1 cellular context compared by ENCODE assay signal in the genomic region with DNA sequence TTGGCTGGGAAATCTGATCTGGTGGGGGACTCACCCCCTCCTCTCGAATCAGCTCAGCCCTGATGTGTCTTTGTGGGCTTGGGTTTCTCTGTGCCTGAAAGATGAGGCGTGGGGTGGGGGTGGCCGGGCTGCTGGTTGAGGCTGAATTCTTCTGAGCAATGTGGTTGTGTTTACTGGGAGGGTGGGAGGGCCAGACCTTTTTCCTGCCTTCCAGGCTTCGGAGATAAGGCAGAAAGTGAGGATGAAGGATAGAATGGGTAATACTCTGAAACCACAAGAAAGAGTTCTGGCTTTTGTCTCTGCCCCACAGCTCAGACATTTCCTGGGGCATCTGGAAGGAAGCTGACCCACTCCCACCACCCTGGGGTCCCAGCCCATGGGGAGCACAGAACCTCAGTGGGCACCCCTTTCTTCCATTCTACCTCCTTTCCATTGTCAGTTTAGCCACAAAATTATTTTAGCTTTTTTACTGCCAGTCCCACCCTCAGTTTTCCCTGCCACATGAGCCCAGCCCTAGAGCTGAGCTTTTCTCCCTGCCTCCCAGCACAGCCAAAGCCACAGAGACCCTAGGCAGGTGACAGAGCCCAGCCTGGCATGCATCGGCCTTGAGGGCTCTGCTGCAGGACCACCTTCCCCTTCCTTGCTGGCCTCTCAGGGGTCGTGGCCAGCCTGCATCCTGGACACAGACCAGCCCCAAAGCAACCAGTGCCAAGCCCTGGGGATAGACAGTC.
TF ChIP-seq lines count a peak whose summit lies in the region.

No MANE protein-coding gene starts in this region.

TF ChIP-seq in K562, 482 proteins besides CTCF, POLR2A, EP300 and RAD21 (continued from another document and continues in another):
- TF ChIP-seq, protein P1, sequence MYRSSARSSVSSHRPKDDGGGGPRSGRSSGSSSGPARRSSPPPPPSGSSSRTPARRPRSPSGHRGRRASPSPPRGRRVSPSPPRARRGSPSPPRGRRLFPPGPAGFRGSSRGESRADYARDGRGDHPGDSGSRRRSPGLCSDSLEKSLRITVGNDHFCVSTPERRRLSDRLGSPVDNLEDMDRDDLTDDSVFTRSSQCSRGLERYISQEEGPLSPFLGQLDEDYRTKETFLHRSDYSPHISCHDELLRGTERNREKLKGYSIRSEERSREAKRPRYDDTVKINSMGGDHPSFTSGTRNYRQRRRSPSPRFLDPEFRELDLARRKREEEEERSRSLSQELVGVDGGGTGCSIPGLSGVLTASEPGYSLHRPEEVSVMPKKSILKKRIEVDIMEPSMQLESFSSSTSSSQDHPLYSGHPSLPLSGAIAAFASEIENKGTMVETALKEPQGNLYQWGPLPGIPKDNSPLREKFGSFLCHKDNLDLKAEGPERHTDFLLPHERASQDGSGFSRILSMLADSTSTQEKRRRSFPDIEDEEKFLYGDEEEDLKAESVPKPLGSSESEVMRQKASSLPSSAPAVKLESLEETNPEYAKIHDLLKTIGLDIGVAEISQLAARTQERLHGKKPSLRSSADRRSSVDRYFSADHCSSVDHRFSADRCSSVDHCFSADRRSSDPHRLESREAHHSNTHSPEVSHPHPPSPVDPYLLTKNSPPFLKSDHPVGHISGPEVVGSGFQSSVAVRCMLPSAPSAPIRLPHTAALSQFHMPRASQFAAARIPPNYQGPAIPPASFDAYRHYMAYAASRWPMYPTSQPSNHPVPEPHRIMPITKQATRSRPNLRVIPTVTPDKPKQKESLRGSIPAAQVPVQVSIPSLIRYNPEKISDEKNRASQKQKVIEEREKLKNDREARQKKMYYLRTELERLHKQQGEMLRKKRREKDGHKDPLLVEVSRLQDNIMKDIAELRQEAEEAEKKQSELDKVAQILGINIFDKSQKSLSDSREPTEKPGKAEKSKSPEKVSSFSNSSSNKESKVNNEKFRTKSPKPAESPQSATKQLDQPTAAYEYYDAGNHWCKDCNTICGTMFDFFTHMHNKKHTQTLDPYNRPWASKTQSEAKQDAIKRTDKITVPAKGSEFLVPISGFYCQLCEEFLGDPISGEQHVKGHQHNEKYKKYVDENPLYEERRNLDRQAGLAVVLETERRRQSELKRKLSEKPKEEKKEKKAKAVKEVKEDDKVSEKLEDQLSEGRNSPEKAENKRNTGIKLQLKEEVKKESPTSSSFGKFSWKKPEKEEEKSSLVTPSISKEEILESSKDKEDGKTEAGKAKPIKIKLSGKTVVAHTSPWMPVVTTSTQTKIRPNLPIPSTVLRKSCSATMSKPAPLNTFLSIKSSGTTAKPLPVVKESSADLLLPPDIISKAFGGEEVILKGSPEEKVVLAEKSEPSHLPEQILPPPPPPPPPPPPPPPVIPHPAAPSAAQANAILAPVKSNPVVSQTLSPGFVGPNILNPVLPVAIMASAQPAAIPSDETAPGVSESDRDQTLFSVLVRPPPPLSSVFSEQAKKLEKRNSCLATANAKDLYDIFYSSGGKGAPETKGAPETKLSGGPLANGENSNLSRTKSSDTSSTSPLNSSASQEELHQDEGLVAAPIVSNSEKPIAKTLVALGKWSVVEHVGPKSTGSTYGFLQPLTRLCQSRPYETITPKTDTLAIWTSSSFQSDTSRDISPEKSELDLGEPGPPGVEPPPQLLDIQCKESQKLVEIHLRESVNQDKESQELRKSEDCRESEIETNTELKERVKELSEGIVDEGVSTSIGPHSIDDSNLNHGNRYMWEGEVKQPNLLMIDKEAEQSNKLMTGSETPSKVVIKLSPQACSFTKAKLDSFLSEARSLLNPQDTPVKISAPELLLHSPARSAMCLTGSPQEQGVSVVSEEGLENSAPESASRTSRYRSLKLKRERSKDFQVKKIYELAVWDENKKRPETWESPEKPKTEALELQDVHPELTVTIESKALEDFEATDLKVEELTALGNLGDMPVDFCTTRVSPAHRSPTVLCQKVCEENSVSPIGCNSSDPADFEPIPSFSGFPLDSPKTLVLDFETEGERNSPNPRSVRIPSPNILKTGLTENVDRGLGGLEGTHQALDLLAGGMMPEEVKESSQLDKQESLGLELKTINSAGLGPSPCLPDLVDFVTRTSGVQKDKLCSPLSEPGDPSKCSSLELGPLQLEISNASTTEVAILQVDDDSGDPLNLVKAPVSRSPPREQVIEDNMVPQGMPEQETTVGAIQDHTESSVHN (IDR thresholded peaks at IDR 0.05; ENCODE audit: borderline replicate concordance in 1 of 2, low read depth in 1 of 2) = no peak
- no peak for TF ChIP-seq ZNF121 (CRISPR knock-in tag; conservative IDR thresholded peaks at IDR 0.05)
- TF ChIP-seq ZNF239 (CRISPR knock-in tag; IDR thresholded peaks at IDR 0.05) = no peak
- no peak for TF ChIP-seq ADNP (tag; IDR thresholded peaks at IDR 0.05)
- TF ChIP-seq CBFA2T2 (conservative IDR thresholded peaks at IDR 0.05) = peak; percentile 40
- 0 out of 2 replicates have a peak, but pooled peaks have one; percentile 31 for TF ChIP-seq NCOR1 (IDR thresholded peaks at IDR 0.05)
- 0 out of 2 replicates have a peak, but pooled peaks have one; percentile 16 for TF ChIP-seq LEF1 (IDR thresholded peaks at IDR 0.05)
- TF ChIP-seq, protein P2, sequence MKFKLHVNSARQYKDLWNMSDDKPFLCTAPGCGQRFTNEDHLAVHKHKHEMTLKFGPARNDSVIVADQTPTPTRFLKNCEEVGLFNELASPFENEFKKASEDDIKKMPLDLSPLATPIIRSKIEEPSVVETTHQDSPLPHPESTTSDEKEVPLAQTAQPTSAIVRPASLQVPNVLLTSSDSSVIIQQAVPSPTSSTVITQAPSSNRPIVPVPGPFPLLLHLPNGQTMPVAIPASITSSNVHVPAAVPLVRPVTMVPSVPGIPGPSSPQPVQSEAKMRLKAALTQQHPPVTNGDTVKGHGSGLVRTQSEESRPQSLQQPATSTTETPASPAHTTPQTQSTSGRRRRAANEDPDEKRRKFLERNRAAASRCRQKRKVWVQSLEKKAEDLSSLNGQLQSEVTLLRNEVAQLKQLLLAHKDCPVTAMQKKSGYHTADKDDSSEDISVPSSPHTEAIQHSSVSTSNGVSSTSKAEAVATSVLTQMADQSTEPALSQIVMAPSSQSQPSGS (CRISPR knock-in tag; IDR thresholded peaks at IDR 0.05) = no peak
- TF ChIP-seq ZNF507 (tag; conservative IDR thresholded peaks at IDR 0.05) = no peak
- TF ChIP-seq FUS (optimal IDR thresholded peaks at IDR 0.05; ENCODE audit: low read depth, low read length) = no peak
- TF ChIP-seq, protein P3, sequence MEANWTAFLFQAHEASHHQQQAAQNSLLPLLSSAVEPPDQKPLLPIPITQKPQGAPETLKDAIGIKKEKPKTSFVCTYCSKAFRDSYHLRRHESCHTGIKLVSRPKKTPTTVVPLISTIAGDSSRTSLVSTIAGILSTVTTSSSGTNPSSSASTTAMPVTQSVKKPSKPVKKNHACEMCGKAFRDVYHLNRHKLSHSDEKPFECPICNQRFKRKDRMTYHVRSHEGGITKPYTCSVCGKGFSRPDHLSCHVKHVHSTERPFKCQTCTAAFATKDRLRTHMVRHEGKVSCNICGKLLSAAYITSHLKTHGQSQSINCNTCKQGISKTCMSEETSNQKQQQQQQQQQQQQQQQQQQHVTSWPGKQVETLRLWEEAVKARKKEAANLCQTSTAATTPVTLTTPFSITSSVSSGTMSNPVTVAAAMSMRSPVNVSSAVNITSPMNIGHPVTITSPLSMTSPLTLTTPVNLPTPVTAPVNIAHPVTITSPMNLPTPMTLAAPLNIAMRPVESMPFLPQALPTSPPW (CRISPR knock-in tag; IDR thresholded peaks at IDR 0.05) = peak; percentile 56
- TF ChIP-seq, protein P4, sequence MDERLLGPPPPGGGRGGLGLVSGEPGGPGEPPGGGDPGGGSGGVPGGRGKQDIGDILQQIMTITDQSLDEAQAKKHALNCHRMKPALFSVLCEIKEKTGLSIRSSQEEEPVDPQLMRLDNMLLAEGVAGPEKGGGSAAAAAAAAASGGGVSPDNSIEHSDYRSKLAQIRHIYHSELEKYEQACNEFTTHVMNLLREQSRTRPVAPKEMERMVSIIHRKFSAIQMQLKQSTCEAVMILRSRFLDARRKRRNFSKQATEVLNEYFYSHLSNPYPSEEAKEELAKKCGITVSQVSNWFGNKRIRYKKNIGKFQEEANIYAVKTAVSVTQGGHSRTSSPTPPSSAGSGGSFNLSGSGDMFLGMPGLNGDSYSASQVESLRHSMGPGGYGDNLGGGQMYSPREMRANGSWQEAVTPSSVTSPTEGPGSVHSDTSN (CRISPR knock-in tag; IDR thresholded peaks at IDR 0.05; ENCODE audit: low read depth) = no peak
- TF ChIP-seq, protein P4 (tag; conservative IDR thresholded peaks at IDR 0.05; ENCODE audit: low read depth) = no peak
- TF ChIP-seq PRPF4 (IDR thresholded peaks at IDR 0.05; ENCODE audit: insufficient read depth, low read depth, low read length, poor library complexity, severe bottlenecking) = no peak
- TF ChIP-seq, protein P5, sequence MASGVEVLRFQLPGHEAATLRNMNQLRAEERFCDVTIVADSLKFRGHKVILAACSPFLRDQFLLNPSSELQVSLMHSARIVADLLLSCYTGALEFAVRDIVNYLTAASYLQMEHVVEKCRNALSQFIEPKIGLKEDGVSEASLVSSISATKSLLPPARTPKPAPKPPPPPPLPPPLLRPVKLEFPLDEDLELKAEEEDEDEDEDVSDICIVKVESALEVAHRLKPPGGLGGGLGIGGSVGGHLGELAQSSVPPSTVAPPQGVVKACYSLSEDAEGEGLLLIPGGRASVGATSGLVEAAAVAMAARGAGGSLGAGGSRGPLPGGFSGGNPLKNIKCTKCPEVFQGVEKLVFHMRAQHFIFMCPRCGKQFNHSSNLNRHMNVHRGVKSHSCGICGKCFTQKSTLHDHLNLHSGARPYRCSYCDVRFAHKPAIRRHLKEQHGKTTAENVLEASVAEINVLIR (CRISPR knock-in tag; IDR thresholded peaks at IDR 0.05) = no peak
- no peak for TF ChIP-seq LCOR (CRISPR knock-in tag; IDR thresholded peaks at IDR 0.05)
- TF ChIP-seq TCF7 (IDR thresholded peaks at IDR 0.05; ENCODE audit: borderline replicate concordance) = peak; percentile 65; the same call in 1 of the 2 replicates
- no peak for TF ChIP-seq ZNF436 (CRISPR knock-in tag; IDR thresholded peaks at IDR 0.05)
- TF ChIP-seq, protein P6, sequence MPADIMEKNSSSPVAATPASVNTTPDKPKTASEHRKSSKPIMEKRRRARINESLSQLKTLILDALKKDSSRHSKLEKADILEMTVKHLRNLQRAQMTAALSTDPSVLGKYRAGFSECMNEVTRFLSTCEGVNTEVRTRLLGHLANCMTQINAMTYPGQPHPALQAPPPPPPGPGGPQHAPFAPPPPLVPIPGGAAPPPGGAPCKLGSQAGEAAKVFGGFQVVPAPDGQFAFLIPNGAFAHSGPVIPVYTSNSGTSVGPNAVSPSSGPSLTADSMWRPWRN (IDR thresholded peaks at IDR 0.05; ENCODE audit: low read depth) = no peak
- TF ChIP-seq ZNF699 (CRISPR knock-in tag; IDR thresholded peaks at IDR 0.05; ENCODE audit: insufficient replicate concordance) = no peak
- TF ChIP-seq ZBTB7A (IDR thresholded peaks at IDR 0.05; ENCODE audit: borderline replicate concordance, control insufficient read depth, low read depth, low read length) = peak; percentile 53; the same call in 1 of the 2 replicates
- TF ChIP-seq MEIS2 (IDR thresholded peaks at IDR 0.05; ENCODE audit: partially characterized antibody) = no peak
- no peak for TF ChIP-seq MAFF (IDR thresholded peaks at IDR 0.05; ENCODE audit: low read length)
- no peak for TF ChIP-seq RBFOX2 (IDR thresholded peaks at IDR 0.05; ENCODE audit: low read depth, low read length)
- no peak for TF ChIP-seq NELFE (IDR thresholded peaks at IDR 0.05; ENCODE audit: insufficient read depth, insufficient read length)
- no peak for TF ChIP-seq SNIP1 (IDR thresholded peaks at IDR 0.05; ENCODE audit: low read depth)
- TF ChIP-seq, protein P7, sequence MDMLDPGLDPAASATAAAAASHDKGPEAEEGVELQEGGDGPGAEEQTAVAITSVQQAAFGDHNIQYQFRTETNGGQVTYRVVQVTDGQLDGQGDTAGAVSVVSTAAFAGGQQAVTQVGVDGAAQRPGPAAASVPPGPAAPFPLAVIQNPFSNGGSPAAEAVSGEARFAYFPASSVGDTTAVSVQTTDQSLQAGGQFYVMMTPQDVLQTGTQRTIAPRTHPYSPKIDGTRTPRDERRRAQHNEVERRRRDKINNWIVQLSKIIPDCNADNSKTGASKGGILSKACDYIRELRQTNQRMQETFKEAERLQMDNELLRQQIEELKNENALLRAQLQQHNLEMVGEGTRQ (CRISPR knock-in tag; IDR thresholded peaks at IDR 0.05) = no peak
- TF ChIP-seq CBFB (CRISPR knock-in tag; IDR thresholded peaks at IDR 0.05) = no peak
- TF ChIP-seq, protein P8, sequence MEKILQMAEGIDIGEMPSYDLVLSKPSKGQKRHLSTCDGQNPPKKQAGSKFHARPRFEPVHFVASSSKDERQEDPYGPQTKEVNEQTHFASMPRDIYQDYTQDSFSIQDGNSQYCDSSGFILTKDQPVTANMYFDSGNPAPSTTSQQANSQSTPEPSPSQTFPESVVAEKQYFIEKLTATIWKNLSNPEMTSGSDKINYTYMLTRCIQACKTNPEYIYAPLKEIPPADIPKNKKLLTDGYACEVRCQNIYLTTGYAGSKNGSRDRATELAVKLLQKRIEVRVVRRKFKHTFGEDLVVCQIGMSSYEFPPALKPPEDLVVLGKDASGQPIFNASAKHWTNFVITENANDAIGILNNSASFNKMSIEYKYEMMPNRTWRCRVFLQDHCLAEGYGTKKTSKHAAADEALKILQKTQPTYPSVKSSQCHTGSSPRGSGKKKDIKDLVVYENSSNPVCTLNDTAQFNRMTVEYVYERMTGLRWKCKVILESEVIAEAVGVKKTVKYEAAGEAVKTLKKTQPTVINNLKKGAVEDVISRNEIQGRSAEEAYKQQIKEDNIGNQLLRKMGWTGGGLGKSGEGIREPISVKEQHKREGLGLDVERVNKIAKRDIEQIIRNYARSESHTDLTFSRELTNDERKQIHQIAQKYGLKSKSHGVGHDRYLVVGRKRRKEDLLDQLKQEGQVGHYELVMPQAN (IDR thresholded peaks at IDR 0.05; ENCODE audit: borderline replicate concordance) = no peak
- TF ChIP-seq DPF2 (IDR thresholded peaks at IDR 0.05) = no peak
- TF ChIP-seq, protein P9, sequence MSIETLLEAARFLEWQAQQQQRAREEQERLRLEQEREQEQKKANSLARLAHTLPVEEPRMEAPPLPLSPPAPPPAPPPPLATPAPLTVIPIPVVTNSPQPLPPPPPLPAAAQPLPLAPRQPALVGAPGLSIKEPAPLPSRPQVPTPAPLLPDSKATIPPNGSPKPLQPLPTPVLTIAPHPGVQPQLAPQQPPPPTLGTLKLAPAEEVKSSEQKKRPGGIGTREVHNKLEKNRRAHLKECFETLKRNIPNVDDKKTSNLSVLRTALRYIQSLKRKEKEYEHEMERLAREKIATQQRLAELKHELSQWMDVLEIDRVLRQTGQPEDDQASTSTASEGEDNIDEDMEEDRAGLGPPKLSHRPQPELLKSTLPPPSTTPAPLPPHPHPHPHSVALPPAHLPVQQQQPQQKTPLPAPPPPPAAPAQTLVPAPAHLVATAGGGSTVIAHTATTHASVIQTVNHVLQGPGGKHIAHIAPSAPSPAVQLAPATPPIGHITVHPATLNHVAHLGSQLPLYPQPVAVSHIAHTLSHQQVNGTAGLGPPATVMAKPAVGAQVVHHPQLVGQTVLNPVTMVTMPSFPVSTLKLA (conservative IDR thresholded peaks at IDR 0.05) = 0 out of 4 replicates have a peak, but pooled peaks of 1 of the 2 experiments have one; percentile 32
- no peak for TF ChIP-seq IFI16 (CRISPR knock-in tag; IDR thresholded peaks at IDR 0.05)
